ENCODE assay signal across 16 cellular contexts in genomic region chr19:8192227-8192820, GRCh38. TPM values are rescaled to one million over a fixed set of nuclear protein-coding genes. Genes with fewer than 3 reads are reported as not detected.
DNase-seq lines count a peak whose midpoint lies in the region; ATAC-seq and TF ChIP-seq lines count a peak whose summit lies in the region.
"Had no signal": no experiment of that assay in that cellular context is flagged by ENCODE, and none has a peak within 500 bp of the region (broad histone marks: within the 10 kb centered on the region; RNA-seq: fewer than 3 reads in every experiment).

No MANE protein-coding gene starts in this region.

- no peaks in the 10 kb centered on the region for H3K27me3 ChIP-seq in CD8-positive, alpha-beta memory T cell (ENCODE audit: insufficient read depth, low read length, poor library complexity, severe bottlenecking)
- no peaks in the 10 kb centered on the region for H3K27me3 ChIP-seq in thyroid gland
- H3K27me3 ChIP-seq: heart left ventricle, tibial nerve had no signal

- no peak for DNase-seq in CD8-positive, alpha-beta memory T cell
- DNase-seq in activated naive CD8-positive, alpha-beta T cell treated with anti-CD3 and anti-CD28 coated beads, Interleukin-2, amount 10 ng/mL, durations not matched to agents 7 days and 5 days: no peak
- no peak for DNase-seq in naive thymus-derived CD8-positive, alpha-beta T cell
- no peak for DNase-seq in thyroid gland
- DNase-seq in C1 segment of cervical spinal cord (lab: John Stamatoyannopoulos, UW): no peak
- no peak for DNase-seq in NCI-H1436 treated with DMSO at 0.1 percent for 48 hours (lab: John Stamatoyannopoulos, UW)
- DNase-seq: heart left ventricle, NCI-H1105 treated with DMSO at 0.1 percent for 48 hours, NCI-H2227 treated with DMSO at 0.1 percent for 48 hours, SK-N-SH, WERI-Rb-1 had no signal

- H3K4me1 ChIP-seq in CD8-positive, alpha-beta memory T cell (ENCODE audit: insufficient read depth, low read length): peaks cover 30% of the 10 kb centered on the region
- no peaks in the 10 kb centered on the region for H3K4me1 ChIP-seq in HEK293 (ENCODE audit: control insufficient read depth, insufficient read depth, low read length)
- peaks cover 4 to 6% of the 10 kb centered on the region in 2 donors for H3K4me1 ChIP-seq in thyroid gland

- no peaks in the 10 kb centered on the region for H3K9me3 ChIP-seq in CD8-positive, alpha-beta memory T cell (ENCODE audit: low read length)
- no peaks in the 10 kb centered on the region for H3K9me3 ChIP-seq in HEK293 (ENCODE audit: control insufficient read depth, insufficient read depth, low read depth, low read length)
- H3K9me3 ChIP-seq in thyroid gland: no peaks in the 10 kb centered on the region
- H3K9me3 ChIP-seq: heart left ventricle, SK-N-SH, tibial nerve had no signal

- WGBS in thyroid gland, 2 donors: 74 to 75% methylated on average over 7 of the region's 7 CpGs

- TF ChIP-seq POLR2A in thyroid gland (IDR thresholded peaks at IDR 0.05): no peak

- H3K4me3 Mint-ChIP-seq in CD8-positive, alpha-beta memory T cell: peak overlapping the region in 3 of 7 donors; percentile 0 to 43 (median 38)
- H3K4me3 Mint-ChIP-seq in activated naive CD8-positive, alpha-beta T cell treated with anti-CD3 and anti-CD28 coated beads, Interleukin-2, amount 10 ng/mL, durations not matched to agents 7 days and 5 days: peak overlapping the region; percentile 44
- peak overlapping the region in 3 of 10 donors; percentile 4 to 54 (median 6) for H3K4me3 Mint-ChIP-seq in naive thymus-derived CD8-positive, alpha-beta T cell

- H3K27ac ChIP-seq in CD8-positive, alpha-beta memory T cell (ENCODE audit: low read depth, low read length): no peak overlapping the region
- no peak overlapping the region for H3K27ac ChIP-seq in HEK293 (ENCODE audit: extremely low read depth, low read depth, low read length)
- H3K27ac ChIP-seq in thyroid gland: no peak overlapping the region
- H3K27ac ChIP-seq: coronary artery, WERI-Rb-1 had no signal

- H3K27me3 Mint-ChIP-seq in CD8-positive, alpha-beta memory T cell: peaks cover 0 to 7% of the 10 kb centered on the region in 2 donors
- peaks cover 1% of the 10 kb centered on the region for H3K27me3 Mint-ChIP-seq in activated naive CD8-positive, alpha-beta T cell treated with anti-CD3 and anti-CD28 coated beads, Interleukin-2, amount 10 ng/mL, durations not matched to agents 7 days and 5 days
- H3K27me3 Mint-ChIP-seq in naive thymus-derived CD8-positive, alpha-beta T cell: no peaks in the 10 kb centered on the region

- no peaks in the 10 kb centered on the region for H3K36me3 ChIP-seq in CD8-positive, alpha-beta memory T cell (ENCODE audit: insufficient read depth, low read length)
- H3K36me3 ChIP-seq in HEK293 (ENCODE audit: control insufficient read depth in 2 of 2, insufficient read depth in 1 of 2, low read length in 2 of 2) (no peaks in the 10 kb centered on the region), thyroid gland (no peaks in the 10 kb centered on the region)
- H3K36me3 ChIP-seq: heart left ventricle, tibial nerve, WERI-Rb-1 had no signal

- peaks cover 38 to 51% (median 48%) of the 10 kb centered on the region in 3 donors for H3K4me1 Mint-ChIP-seq in CD8-positive, alpha-beta memory T cell
- peaks cover 40% of the 10 kb centered on the region for H3K4me1 Mint-ChIP-seq in activated naive CD8-positive, alpha-beta T cell treated with anti-CD3 and anti-CD28 coated beads, Interleukin-2, amount 10 ng/mL, durations not matched to agents 7 days and 5 days
- peaks cover 24 to 58% (median 51%) of the 10 kb centered on the region in 4 donors for H3K4me1 Mint-ChIP-seq in naive thymus-derived CD8-positive, alpha-beta T cell

- POLR2A ChIA-PET in CD8-positive, alpha-beta memory T cell (lab: Charles Lee): interaction anchor here (0.5 kb wide), 1 partner anchor 48 kb away, joined by 4 read pairs; no protein-coding TSS in a partner anchor
- POLR2A ChIA-PET in HEK293 (lab: Yijun Ruan, JAX): no interaction called here
- POLR2A ChIA-PET in activated naive CD8-positive, alpha-beta T cell treated with anti-CD3 and anti-CD28 coated beads, Interleukin-2, amount 10 ng/mL, durations not matched to agents 7 days and 5 days (lab: Charles Lee): interaction anchor here (3.7 kb wide), 1 partner anchor 18 kb away, joined by 52 read pairs; the partner anchor contains the start of gene CERS4
- POLR2A ChIA-PET in naive thymus-derived CD8-positive, alpha-beta T cell (lab: Charles Lee): interaction anchor here (0.6 to 3.9 kb wide), 2 partner anchors 15 to 18 kb away, joined by 4 to 31 read pairs; partner anchors contain the start of gene CERS4

- H3K4me3 ChIP-seq in CD8-positive, alpha-beta memory T cell (ENCODE audit: low read length): no peak overlapping the region
- H3K4me3 ChIP-seq in HEK293 (ENCODE audit: low read depth, low read length): no peak overlapping the region
- no peak overlapping the region for H3K4me3 ChIP-seq in thyroid gland (replicated peaks in 1 of 3)
- H3K4me3 ChIP-seq: coronary artery, heart left ventricle, tibial nerve had no signal

- H3K36me3 Mint-ChIP-seq in CD8-positive, alpha-beta memory T cell: peaks cover 0 to 1% (median 0%) of the 10 kb centered on the region in 3 donors
- H3K36me3 Mint-ChIP-seq in activated naive CD8-positive, alpha-beta T cell treated with anti-CD3 and anti-CD28 coated beads, Interleukin-2, amount 10 ng/mL, durations not matched to agents 7 days and 5 days: no peaks in the 10 kb centered on the region
- H3K36me3 Mint-ChIP-seq in naive thymus-derived CD8-positive, alpha-beta T cell: no peaks in the 10 kb centered on the region

- intact Hi-C loops in thyroid gland (cut with DNase I): no loop called here

- CTCF ChIA-PET in CD8-positive, alpha-beta memory T cell (lab: Charles Lee): no interaction called here
- CTCF ChIA-PET in HEK293 (lab: Yijun Ruan, JAX): interaction anchor here (0.6 kb wide), 1 partner anchor 987 kb away, joined by 4 read pairs; no protein-coding TSS in a partner anchor

- TF ChIP-seq CTCF in HEK293 (tag by site-specific recombination; IDR thresholded peaks at IDR 0.05) (no peak), thyroid gland (IDR thresholded peaks at IDR 0.05) (no peak)

- H3K9me3 Mint-ChIP-seq in CD8-positive, alpha-beta memory T cell: no peaks in the 10 kb centered on the region
- H3K9me3 Mint-ChIP-seq in activated naive CD8-positive, alpha-beta T cell treated with anti-CD3 and anti-CD28 coated beads, Interleukin-2, amount 10 ng/mL, durations not matched to agents 7 days and 5 days: no peaks in the 10 kb centered on the region
- no peaks in the 10 kb centered on the region for H3K9me3 Mint-ChIP-seq in naive thymus-derived CD8-positive, alpha-beta T cell

- peak overlapping the region in 7 of 8 donors; percentile 59 to 97 (median 74) for H3K27ac Mint-ChIP-seq in CD8-positive, alpha-beta memory T cell
- H3K27ac Mint-ChIP-seq in activated naive CD8-positive, alpha-beta T cell treated with anti-CD3 and anti-CD28 coated beads, Interleukin-2, amount 10 ng/mL, durations not matched to agents 7 days and 5 days: peak overlapping the region; percentile 76
- peak overlapping the region; percentile 31 to 94 (median 83) for H3K27ac Mint-ChIP-seq in naive thymus-derived CD8-positive, alpha-beta T cell

- ATAC-seq in activated naive CD8-positive, alpha-beta T cell treated with anti-CD3 and anti-CD28 coated beads, Interleukin-2, amount 10 ng/mL, durations not matched to agents 7 days and 5 days (ENCODE audit: low read depth): no peak
- ATAC-seq in naive thymus-derived CD8-positive, alpha-beta T cell: no peak
- ATAC-seq: esophagus mucosa, heart left ventricle, HepG2 had no signal

TF ChIP-seq in HEK293, 187 proteins besides CTCF, POLR2A, EP300 and RAD21:
- TF ChIP-seq ZNF155 (tag by site-specific recombination; IDR thresholded peaks at IDR 0.05): no peak
- peak; percentile 81 for TF ChIP-seq ZNF16 (tag by site-specific recombination; IDR thresholded peaks at IDR 0.05; ENCODE audit: low read depth)
- TF ChIP-seq ZNF623 (tag by site-specific recombination; IDR thresholded peaks at IDR 0.05): peak; percentile 44; the same call in 1 of the 2 replicates
TF ChIP-seq in HEK293: peak in this region for 2.

RNA-seq across cellular contexts. Expression of gene CERS4, which starts 16.8 kb away (rescaled TPM):
- 10 to 100 TPM; 21.5 to 21.9 TPM for total RNA-seq in CD8-positive, alpha-beta memory T cell
- 13.3 TPM for polyA plus RNA-seq in CD8-positive, alpha-beta memory T cell
- total RNA-seq in activated naive CD8-positive, alpha-beta T cell treated with anti-CD3 and anti-CD28 coated beads, Interleukin-2, amount 10 ng/mL, durations not matched to agents 7 days and 5 days: 10 to 100 TPM; 32.5 to 32.8 TPM
- 10 to 100 TPM; 26.2 to 31.7 TPM for total RNA-seq in naive thymus-derived CD8-positive, alpha-beta T cell
- polyA plus RNA-seq in naive thymus-derived CD8-positive, alpha-beta T cell: 1 to 10 TPM; 5.4 to 8.0 (median 7.9) TPM
- 100 to 1,000 TPM; 123 to 175 (median 144) TPM for total RNA-seq in thyroid gland

RNA-seq across cellular contexts. Expression of gene FBN3, which starts 42.9 kb away (rescaled TPM):
- total RNA-seq in CD8-positive, alpha-beta memory T cell: not detected
- not detected for polyA plus RNA-seq in CD8-positive, alpha-beta memory T cell
- under 1 TPM; 0.03 to 0.50 TPM for total RNA-seq in activated naive CD8-positive, alpha-beta T cell treated with anti-CD3 and anti-CD28 coated beads, Interleukin-2, amount 10 ng/mL, durations not matched to agents 7 days and 5 days
- total RNA-seq in naive thymus-derived CD8-positive, alpha-beta T cell: not detected
- not detected for polyA plus RNA-seq in naive thymus-derived CD8-positive, alpha-beta T cell
- total RNA-seq in thyroid gland: 1 to 10 TPM in 3 of 4 donors, under 1 TPM in 1; 0.13 to 8.7 (median 2.5) TPM
- polyA plus RNA-seq: heart left ventricle, SK-N-SH had no signal
